Comparison of ENCODE assay signal across 8 cellular contexts in genomic region chr10:101693701-101694055, GRCh38. TPM values are rescaled to one million over a fixed set of nuclear protein-coding genes. Genes with fewer than 3 reads are reported as not detected.
DNase-seq lines count a peak whose midpoint lies in the region; ATAC-seq and TF ChIP-seq lines count a peak whose summit lies in the region.

No MANE protein-coding gene starts in this region.

- ATAC-seq in HG02678 (IDR thresholded peaks at IDR 0.05; ENCODE audit: unreplicated experiment): peak; percentile 17
- peak in 1 of 2 donors; percentile 12 for ATAC-seq in lower lobe of right lung

- no peaks in the 10 kb centered on the region for H3K9me3 Mint-ChIP-seq in chondrocyte (ENCODE audit: low read depth)

- peak overlapping the region; percentile 94 for H3K4me3 Mint-ChIP-seq in chondrocyte (ENCODE audit: unreplicated experiment)

- H3K27ac Mint-ChIP-seq in chondrocyte (ENCODE audit: unreplicated experiment): peak overlapping the region; percentile 99

- H3K36me3 Mint-ChIP-seq in chondrocyte (ENCODE audit: low read depth): no peaks in the 10 kb centered on the region

- no peaks in the 10 kb centered on the region for H3K27me3 Mint-ChIP-seq in chondrocyte (ENCODE audit: low read depth)

- no peak for TF ChIP-seq EP300 in transverse colon (IDR thresholded peaks at IDR 0.05; ENCODE audit: low read depth)

- intact Hi-C loops in lower lobe of right lung (cut with DNase I) (no loop called here), transverse colon (cut with DNase I; ENCODE audit: low total_unique reads) (no loop called here)

- peak overlapping the region; percentile 97 for H3K9ac ChIP-seq in OCI-LY1 (ENCODE audit: low read length)

- peaks cover 2% of the 10 kb centered on the region; the same call in 1 of the 2 replicates for H3K36me3 ChIP-seq in GM06990 (ENCODE audit: control insufficient read depth, insufficient read depth, low read length)
- no peaks in the 10 kb centered on the region for H3K36me3 ChIP-seq in OCI-LY1 (ENCODE audit: insufficient read depth, low read length)
- H3K36me3 ChIP-seq in lower lobe of right lung: no peaks in the 10 kb centered on the region
- H3K36me3 ChIP-seq in transverse colon: no peaks in the 10 kb centered on the region

- DNase-seq in 8988T: peak; percentile 41
- DNase-seq in GM06990 (ENCODE audit: extremely low read depth, insufficient read length): no peak
- DNase-seq in chondrocyte (ENCODE audit: low spot score): no peak
- no peak for DNase-seq in lower lobe of right lung
- peak; percentile 10 for DNase-seq in transverse colon
- no peak for DNase-seq in NCI-H2171 (lab: John Stamatoyannopoulos, UW)

- H2AFZ ChIP-seq in OCI-LY1 (ENCODE audit: low read length): no peak overlapping the region

- H3K4me2 ChIP-seq in OCI-LY1 (ENCODE audit: low read length): peak overlapping the region; percentile 93

- H3K27ac ChIP-seq in OCI-LY1 (ENCODE audit: low read depth, low read length, poor library complexity, severe bottlenecking) (peak overlapping the region; percentile 76), lower lobe of right lung (peak overlapping the region; percentile 96), transverse colon (peak overlapping the region; percentile 96 to 99 (median 98))

- peak overlapping the region; percentile 98 for H3K4me3 ChIP-seq in GM06990 (replicated peaks; ENCODE audit: low read depth, low read length)
- peak overlapping the region; percentile 96 for H3K4me3 ChIP-seq in OCI-LY1 (ENCODE audit: low read depth, low read length, poor library complexity, severe bottlenecking)
- peak overlapping the region; percentile 89 for H3K4me3 ChIP-seq in lower lobe of right lung
- H3K4me3 ChIP-seq in transverse colon: peak overlapping the region; percentile 51 to 99 (median 86)

- TF ChIP-seq CTCF in GM06990 (IDR thresholded peaks at IDR 0.05; ENCODE audit: insufficient read depth, low read length, poor library complexity, severe bottlenecking) (no peak), OCI-LY1 (IDR thresholded peaks at IDR 0.05; ENCODE audit: low read length) (no peak), chondrocyte (IDR thresholded peaks at IDR 0.05) (no peak), lower lobe of right lung (IDR thresholded peaks at IDR 0.05) (no peak), transverse colon (IDR thresholded peaks at IDR 0.05) (no peak)

- H4K20me1 ChIP-seq in OCI-LY1 (ENCODE audit: insufficient read depth, low read length): no peaks in the 10 kb centered on the region

- H3K27me3 ChIP-seq in GM06990 (replicated peaks; ENCODE audit: control insufficient read depth, insufficient read depth, low read length) (no peaks in the 10 kb centered on the region), OCI-LY1 (ENCODE audit: insufficient read depth, low read length) (no peaks in the 10 kb centered on the region), lower lobe of right lung (ENCODE audit: low read depth) (no peaks in the 10 kb centered on the region), transverse colon (no peaks in the 10 kb centered on the region)

- peaks cover 24% of the 10 kb centered on the region for H3K4me1 Mint-ChIP-seq in chondrocyte (ENCODE audit: low read depth)

- 0 to 2% methylated on average over 2 to 7 of the region's 7 CpGs for whole genome bisulfite sequencing in transverse colon (ENCODE audit: low coverage in 1 of 2), 2 donors

- in situ Hi-C loops in transverse colon (cut with MboI; ENCODE audit: low pct_ligation_motif_present in 1 of 4, low pct_unique_long_range_greater_than_20kb in 1 of 4, low sequenced_read_pairs in 3 of 4): no loop called here

- no peaks in the 10 kb centered on the region for H3K9me3 ChIP-seq in OCI-LY1 (ENCODE audit: low read length)
- H3K9me3 ChIP-seq in lower lobe of right lung: no peaks in the 10 kb centered on the region
- H3K9me3 ChIP-seq in transverse colon: no peaks in the 10 kb centered on the region

- no peak for TF ChIP-seq POLR2A in transverse colon (IDR thresholded peaks at IDR 0.05)

- no peaks in the 10 kb centered on the region for H3K9me2 ChIP-seq in OCI-LY1 (ENCODE audit: low read depth, low read length)

- no peaks in the 10 kb centered on the region for H3F3A ChIP-seq in OCI-LY1 (ENCODE audit: insufficient read depth, low read length)

- H3K4me1 ChIP-seq in OCI-LY1 (ENCODE audit: insufficient read depth, low read length, severe bottlenecking): peaks cover 48% of the 10 kb centered on the region
- H3K4me1 ChIP-seq in lower lobe of right lung: peaks cover 56% of the 10 kb centered on the region
- H3K4me1 ChIP-seq in transverse colon: peaks cover 12 to 48% (median 27%) of the 10 kb centered on the region in 4 donors

- peaks cover 33% of the 10 kb centered on the region for H3K79me2 ChIP-seq in OCI-LY1 (ENCODE audit: insufficient read depth, low read length)

RNA-seq across cellular contexts. Expression of gene FBXW4, which starts 1.3 kb away (rescaled TPM):
- total RNA-seq in chondrocyte: 34.4 to 37.2 TPM (median 36.1 TPM) in 3 replicates
- total RNA-seq in lower lobe of right lung: 88.6 TPM
- 10 to 100 TPM; 48.4 to 91.6 (median 55.6) TPM for total RNA-seq in transverse colon

Comparison
In these comparisons a context has a peak if more than half of its experiments do, and no peak if none do; other contexts are left out.
1. DNase-seq: peak in 8988T (single experiment) and transverse colon (single experiment); none in GM06990 (single experiment), chondrocyte (single experiment), lower lobe of right lung (single experiment) and NCI-H2171 (single experiment).
2. Peak in every context shown above with its lines, with median percentiles within 50 percentile points of each other: H3K4me3 ChIP-seq and H3K27ac ChIP-seq.